In the genomic region with DNA sequence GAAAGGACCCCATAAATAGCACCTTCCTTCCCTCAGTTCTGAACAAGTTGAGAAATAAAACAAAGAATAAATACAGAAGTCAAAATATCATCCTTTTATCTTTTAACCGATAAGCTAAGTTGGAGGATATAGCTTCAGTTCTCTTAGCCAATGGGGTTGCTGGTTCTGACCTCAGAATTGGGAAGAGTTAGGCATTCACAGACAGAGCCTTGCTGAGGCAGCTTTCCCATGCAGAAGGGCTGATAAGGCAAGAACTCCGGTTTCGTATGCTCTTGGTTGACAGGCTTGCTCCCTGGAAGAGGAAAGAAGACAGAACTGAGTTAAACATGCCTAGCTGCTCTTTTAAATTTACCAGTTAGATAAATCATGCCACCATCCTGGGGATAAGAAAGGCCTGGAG, we compare ENCODE assay signal across 19 cellular contexts. TPM values are rescaled to one million over a fixed set of nuclear protein-coding genes. Genes with fewer than 3 reads are reported as not detected.
"Had no signal": no experiment of that assay in that cellular context is flagged by ENCODE, and none has a peak within 500 bp of the region (broad histone marks: within the 10 kb centered on the region; RNA-seq: fewer than 3 reads in every experiment).

No MANE protein-coding gene starts in this region.

- H3K4me1 ChIP-seq: heart left ventricle, stomach had no signal

- H3K4me1 Mint-ChIP-seq: naive thymus-derived CD4-positive, alpha-beta T cell had no signal

- H3K9me3 ChIP-seq: heart left ventricle, stomach, thoracic aorta, transverse colon had no signal

- H3K4me3 ChIP-seq: dorsolateral prefrontal cortex, heart left ventricle, lung, stomach, thoracic aorta, transverse colon had no signal

- H3K27ac Mint-ChIP-seq: naive thymus-derived CD4-positive, alpha-beta T cell had no signal

- FAIRE-seq: endometrium, frontal cortex had no signal

- H3K36me3 ChIP-seq: heart left ventricle, stomach, thoracic aorta, transverse colon had no signal

- H3K36me3 Mint-ChIP-seq: naive thymus-derived CD4-positive, alpha-beta T cell had no signal

- H3K27ac ChIP-seq: dorsolateral prefrontal cortex, heart left ventricle, stomach, thoracic aorta, transverse colon had no signal

- H3K9me3 Mint-ChIP-seq: naive thymus-derived CD4-positive, alpha-beta T cell had no signal

- DNase-seq: cortex of kidney; dorsolateral prefrontal cortex; effector CD8-positive, alpha-beta T cell; heart left ventricle; hippocampal formation; left colon; left ventricle myocardium superior; mesenchymal stem cell; naive thymus-derived CD4-positive, alpha-beta T cell; posterior cingulate gyrus; stimulated activated CD4-positive, alpha-beta T cell treated with anti-CD3 and anti-CD28 coated beads, Interleukin-2, amount 100 ng/mL, for 24 hours; stimulated activated naive CD4-positive, alpha-beta T cell; stomach; substantia nigra; transverse colon had no signal

- H3K27me3 ChIP-seq: heart left ventricle, stomach, transverse colon had no signal

- H3K4me3 Mint-ChIP-seq: naive thymus-derived CD4-positive, alpha-beta T cell had no signal

RNA-seq across cellular contexts. Expression of a gene that starts 17.6 kb away (rescaled TPM):
- polyA plus RNA-seq: naive thymus-derived CD4-positive, alpha-beta T cell had no signal
